23 cellular contexts compared by ENCODE assay signal in the genomic region with DNA sequence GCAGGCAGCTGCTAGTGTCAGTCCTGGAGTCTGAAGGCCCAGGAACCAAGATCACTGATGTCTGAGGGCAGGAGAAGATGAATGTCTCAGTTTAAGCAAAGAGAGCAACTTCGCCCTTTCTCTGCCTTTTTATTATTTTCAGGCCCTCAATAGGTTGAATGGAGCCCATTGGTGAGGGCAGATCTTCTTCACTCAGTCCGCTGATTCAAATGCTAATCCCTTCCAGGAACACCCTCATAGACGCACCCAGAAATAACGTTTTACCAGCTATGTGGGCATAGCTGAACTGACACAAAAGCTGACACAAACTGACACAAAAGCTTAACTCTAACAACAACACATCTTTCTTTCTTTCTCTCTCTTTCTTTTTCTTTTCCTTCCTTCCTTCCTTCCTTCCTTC.
"Had no signal": no experiment of that assay in that cellular context is flagged by ENCODE, and none has a peak within 500 bp of the region (broad histone marks: within the 10 kb centered on the region; RNA-seq: fewer than 3 reads in every experiment).

No MANE protein-coding gene starts in this region.

- H3K9ac ChIP-seq: SK-N-SH had no signal

- H3K27ac ChIP-seq: RWPE1 had no signal

- DNase-seq: IMR-90, Karpas-422, KG1, MM.1S, NCI-H1092 treated with DMSO at 0.1 percent for 48 hours, NCI-H1436, NCI-H187, NCI-H2029, NCI-H2081 treated with DMSO at 0.1 percent for 48 hours, NCI-H2171, NCI-H226, NCI-H446, NCI-H510A, NCI-H524 treated with DMSO at 0.1 percent for 48 hours, NCI-H69, NCI-H774, PC-3, SHP77, SK-N-SH, SW 1271 had no signal

- H3K4me2 ChIP-seq: SK-N-SH had no signal

- ATAC-seq: HepG2, Panc1, PC-3 had no signal

- H3K9me3 ChIP-seq: SK-N-SH had no signal
